Comparison of ENCODE assay signal across 35 cellular contexts in the genomic region with DNA sequence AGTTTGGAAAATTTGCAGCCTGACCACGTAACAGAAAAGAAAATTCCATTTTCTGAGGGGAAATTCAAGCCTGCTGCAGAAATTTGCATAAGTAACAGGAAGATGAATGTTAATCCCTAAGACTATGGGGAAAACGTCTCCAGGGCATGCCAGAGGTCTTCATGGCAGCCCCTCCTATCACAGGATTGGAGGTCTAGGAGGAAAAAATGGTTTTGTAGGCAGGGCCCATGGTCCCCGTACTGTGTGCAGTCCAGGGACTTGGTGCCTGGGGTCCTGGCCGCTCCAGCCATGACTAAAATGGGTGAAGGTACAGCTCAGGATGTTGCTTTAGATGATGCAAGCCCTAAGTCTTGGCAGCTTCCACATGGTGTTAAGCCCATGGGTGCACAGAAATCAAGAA.
"Had no signal": no experiment of that assay in that cellular context is flagged by ENCODE, and none has a peak within 500 bp of the region (broad histone marks: within the 10 kb centered on the region; RNA-seq: fewer than 3 reads in every experiment).

No MANE protein-coding gene starts in this region.

- H3K4me3 ChIP-seq: MG63 had no signal

- DNase-seq: Kasumi-1, MG63, MM.1S, MV-4-11, NCI-H1048, NCI-H1092, NCI-H1092 treated with DMSO at 0.1 percent for 48 hours, NCI-H1105, NCI-H1105 treated with DMSO at 0.1 percent for 48 hours, NCI-H1417, NCI-H1417 treated with DMSO at 0.1 percent for 48 hours, NCI-H1436, NCI-H1436 treated with DMSO at 0.1 percent for 48 hours, NCI-H146, NCI-H1694, NCI-H1694 treated with DMSO at 0.1 percent for 48 hours, NCI-H187, NCI-H187 treated with DMSO at 0.1 percent for 48 hours, NCI-H1930, NCI-H2029, NCI-H2029 treated with DMSO at 0.1 percent for 48 hours, NCI-H2081, NCI-H2081 treated with DMSO at 0.1 percent for 48 hours, NCI-H2107, NCI-H2171, NCI-H2171 treated with DMSO at 0.1 percent for 48 hours, NCI-H2227 treated with DMSO at 0.1 percent for 48 hours, NCI-H226, NCI-H345, NCI-H446, NCI-H446 treated with DMSO at 0.1 percent for 48 hours, NCI-H510A, NCI-H510A treated with DMSO at 0.1 percent for 48 hours, NCI-H524, NCI-H524 treated with DMSO at 0.1 percent for 48 hours had no signal

- H3K27me3 ChIP-seq: MG63 had no signal
